In the genomic region with DNA sequence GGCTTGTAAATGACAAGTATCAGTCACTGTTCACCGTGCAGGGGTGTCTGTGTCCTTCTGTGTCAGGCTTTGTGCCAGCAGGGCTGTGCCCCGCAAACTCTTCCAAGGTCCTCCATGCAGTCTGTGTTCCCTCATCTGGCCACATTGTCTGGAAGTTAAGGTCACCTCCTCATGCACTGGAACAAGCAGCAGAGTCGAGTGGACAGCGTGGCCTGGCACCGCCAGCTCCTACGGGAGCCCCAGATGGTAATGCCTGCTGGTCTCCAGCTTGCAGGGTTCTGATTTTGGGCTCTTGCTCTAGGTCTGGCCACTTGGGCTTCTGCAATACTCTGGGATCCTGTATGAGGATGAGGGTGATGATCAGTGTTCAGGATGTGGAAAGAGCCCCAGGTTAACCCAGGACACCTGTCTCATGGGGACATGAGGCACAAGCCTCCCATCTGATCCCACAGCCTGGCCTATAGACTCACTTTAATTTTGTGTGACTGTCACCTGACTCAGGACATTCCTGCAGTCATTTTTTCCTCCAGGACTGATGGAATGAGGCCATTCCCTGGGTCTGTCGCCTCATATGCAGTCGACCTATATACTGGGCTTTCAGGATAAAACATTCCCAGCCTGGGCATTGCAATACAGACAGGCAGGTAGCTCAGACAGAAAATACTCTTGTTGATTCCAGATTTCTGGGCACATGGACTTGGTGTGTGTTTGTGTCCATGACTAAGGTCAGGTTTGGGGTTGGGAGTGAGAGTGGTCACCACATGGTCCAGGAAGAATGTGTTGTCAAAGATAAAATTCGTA, we compare ENCODE assay signal across 20 cellular contexts.
"Had no signal": no experiment of that assay in that cellular context is flagged by ENCODE, and none has a peak within 500 bp of the region (broad histone marks: within the 10 kb centered on the region; RNA-seq: fewer than 3 reads in every experiment).

No MANE protein-coding gene starts in this region.

- H3K4me2 ChIP-seq: hepatocyte had no signal

- DNase-seq: dermis blood vessel endothelial cell; effector memory CD4-positive, alpha-beta T cell; kidney; natural killer cell; right cardiac atrium; small intestine; stimulated activated CD4-positive, alpha-beta T cell treated with anti-CD3 and anti-CD28 coated beads, Interleukin-15, amount 100 ng/mL, for 24 hours; stimulated activated CD4-positive, alpha-beta T cell treated with anti-CD3 and anti-CD28 coated beads, Interleukin-2, amount 100 ng/mL, for 48 hours; stimulated activated naive B cell treated with anti-CD40 and anti-IgM and Interleukin-4, amounts not matched to agents 10 μg/mL and 1 μg/mL and 100 μg/mL, for 72 hours; upper lobe of right lung had no signal

- H3K79me2 ChIP-seq: hepatocyte, parathyroid adenoma had no signal

- H3K4me3 ChIP-seq: coronary artery, hepatocyte, lung, thoracic aorta, tibial nerve, upper lobe of right lung, vagina had no signal

- H2AFZ ChIP-seq: hepatocyte, parathyroid adenoma had no signal

- H3K4me1 ChIP-seq: tibial nerve, upper lobe of right lung, vagina had no signal

- H3K9me3 ChIP-seq: neutrophil, thoracic aorta, tibial nerve, upper lobe of right lung, vagina had no signal

- ATAC-seq: natural killer cell; right cardiac atrium; stimulated activated naive B cell treated with anti-CD40 and anti-IgM and Interleukin-4, amounts not matched to agents 10 μg/mL and 1 μg/mL and 100 μg/mL, for 72 hours; upper lobe of right lung had no signal

- H3K27me3 ChIP-seq: neutrophil, vagina had no signal

- H3K9ac ChIP-seq: parathyroid adenoma had no signal

- H3K36me3 ChIP-seq: neutrophil, thoracic aorta, tibial nerve, upper lobe of right lung, vagina had no signal

- H3K27ac ChIP-seq: coronary artery, hepatocyte, neutrophil, parathyroid adenoma, thoracic aorta, tibial nerve, upper lobe of right lung, vagina had no signal

- FAIRE-seq: endothelial cell of umbilical vein, frontal cortex, kidney, small intestine had no signal
